In genomic region chr17:21523482-21524210, GRCh38 we compare ENCODE assay signal across 1 cellular context.
TF ChIP-seq lines count a peak whose summit lies in the region.

No MANE protein-coding gene starts in this region.

TF ChIP-seq in HEK293, 187 proteins besides CTCF, POLR2A, EP300 and RAD21 (continued from another document):
- TF ChIP-seq, protein P1, sequence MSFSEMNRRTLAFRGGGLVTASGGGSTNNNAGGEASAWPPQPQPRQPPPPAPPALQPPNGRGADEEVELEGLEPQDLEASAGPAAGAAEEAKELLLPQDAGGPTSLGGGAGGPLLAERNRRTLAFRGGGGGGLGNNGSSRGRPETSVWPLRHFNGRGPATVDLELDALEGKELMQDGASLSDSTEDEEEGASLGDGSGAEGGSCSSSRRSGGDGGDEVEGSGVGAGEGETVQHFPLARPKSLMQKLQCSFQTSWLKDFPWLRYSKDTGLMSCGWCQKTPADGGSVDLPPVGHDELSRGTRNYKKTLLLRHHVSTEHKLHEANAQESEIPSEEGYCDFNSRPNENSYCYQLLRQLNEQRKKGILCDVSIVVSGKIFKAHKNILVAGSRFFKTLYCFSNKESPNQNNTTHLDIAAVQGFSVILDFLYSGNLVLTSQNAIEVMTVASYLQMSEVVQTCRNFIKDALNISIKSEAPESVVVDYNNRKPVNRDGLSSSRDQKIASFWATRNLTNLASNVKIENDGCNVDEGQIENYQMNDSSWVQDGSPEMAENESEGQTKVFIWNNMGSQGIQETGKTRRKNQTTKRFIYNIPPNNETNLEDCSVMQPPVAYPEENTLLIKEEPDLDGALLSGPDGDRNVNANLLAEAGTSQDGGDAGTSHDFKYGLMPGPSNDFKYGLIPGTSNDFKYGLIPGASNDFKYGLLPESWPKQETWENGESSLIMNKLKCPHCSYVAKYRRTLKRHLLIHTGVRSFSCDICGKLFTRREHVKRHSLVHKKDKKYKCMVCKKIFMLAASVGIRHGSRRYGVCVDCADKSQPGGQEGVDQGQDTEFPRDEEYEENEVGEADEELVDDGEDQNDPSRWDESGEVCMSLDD (tag by site-specific recombination; IDR thresholded peaks at IDR 0.05): no peak
- TF ChIP-seq HOXD13 (CRISPR knock-in tag; IDR thresholded peaks at IDR 0.05; ENCODE audit: borderline replicate concordance) (no peak), ZNF266 (tag by site-specific recombination; IDR thresholded peaks at IDR 0.05; ENCODE audit: low read depth) (no peak)
